1 cellular context compared by ENCODE assay signal in the genomic region with DNA sequence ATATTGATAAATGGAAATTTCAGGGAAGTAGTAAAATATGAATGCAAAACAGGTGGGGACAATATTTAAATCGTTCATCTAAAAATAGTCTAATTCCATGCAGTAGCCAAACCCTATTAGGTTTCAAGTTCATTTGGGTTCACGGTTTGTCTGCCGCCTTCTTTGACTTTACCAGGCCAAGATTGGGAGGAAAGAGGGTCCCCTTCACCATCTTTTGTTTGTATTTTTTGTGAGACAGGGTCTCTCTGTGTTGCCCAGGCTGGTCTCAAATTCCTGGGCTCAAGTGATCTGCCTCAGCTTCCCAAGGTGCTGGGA.
TF ChIP-seq lines count a peak whose summit lies in the region.

No MANE protein-coding gene starts in this region.

TF ChIP-seq in HepG2, 621 proteins besides CTCF, POLR2A, EP300 and RAD21 (continued from another document):
- TF ChIP-seq, protein P1, sequence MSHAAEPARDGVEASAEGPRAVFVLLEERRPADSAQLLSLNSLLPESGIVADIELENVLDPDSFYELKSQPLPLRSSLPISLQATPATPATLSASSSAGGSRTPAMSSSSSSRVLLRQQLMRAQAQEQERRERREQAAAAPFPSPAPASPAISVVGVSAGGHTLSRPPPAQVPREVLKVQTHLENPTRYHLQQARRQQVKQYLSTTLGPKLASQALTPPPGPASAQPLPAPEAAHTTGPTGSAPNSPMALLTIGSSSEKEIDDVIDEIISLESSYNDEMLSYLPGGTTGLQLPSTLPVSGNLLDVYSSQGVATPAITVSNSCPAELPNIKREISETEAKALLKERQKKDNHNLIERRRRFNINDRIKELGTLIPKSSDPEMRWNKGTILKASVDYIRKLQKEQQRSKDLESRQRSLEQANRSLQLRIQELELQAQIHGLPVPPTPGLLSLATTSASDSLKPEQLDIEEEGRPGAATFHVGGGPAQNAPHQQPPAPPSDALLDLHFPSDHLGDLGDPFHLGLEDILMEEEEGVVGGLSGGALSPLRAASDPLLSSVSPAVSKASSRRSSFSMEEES (CRISPR knock-in tag; IDR thresholded peaks at IDR 0.05): 0 out of 2 replicates have a peak, but pooled peaks have one; percentile 3
- TF ChIP-seq NFIC (IDR thresholded peaks at IDR 0.05; ENCODE audit: low read length) (0 out of 2 replicates have a peak, but pooled peaks have one; percentile 10), ZBTB42 (CRISPR knock-in tag; IDR thresholded peaks at IDR 0.05) (0 out of 2 replicates have a peak, but pooled peaks have one; percentile 41), ZNF264 (CRISPR knock-in tag; IDR thresholded peaks at IDR 0.05) (0 out of 2 replicates have a peak, but pooled peaks have one; percentile 6), RBFOX2 (IDR thresholded peaks at IDR 0.05; ENCODE audit: low read depth, low read length) (no peak), HMGA1 (CRISPR knock-in tag; conservative IDR thresholded peaks at IDR 0.05) (no peak)
- TF ChIP-seq, protein P2, sequence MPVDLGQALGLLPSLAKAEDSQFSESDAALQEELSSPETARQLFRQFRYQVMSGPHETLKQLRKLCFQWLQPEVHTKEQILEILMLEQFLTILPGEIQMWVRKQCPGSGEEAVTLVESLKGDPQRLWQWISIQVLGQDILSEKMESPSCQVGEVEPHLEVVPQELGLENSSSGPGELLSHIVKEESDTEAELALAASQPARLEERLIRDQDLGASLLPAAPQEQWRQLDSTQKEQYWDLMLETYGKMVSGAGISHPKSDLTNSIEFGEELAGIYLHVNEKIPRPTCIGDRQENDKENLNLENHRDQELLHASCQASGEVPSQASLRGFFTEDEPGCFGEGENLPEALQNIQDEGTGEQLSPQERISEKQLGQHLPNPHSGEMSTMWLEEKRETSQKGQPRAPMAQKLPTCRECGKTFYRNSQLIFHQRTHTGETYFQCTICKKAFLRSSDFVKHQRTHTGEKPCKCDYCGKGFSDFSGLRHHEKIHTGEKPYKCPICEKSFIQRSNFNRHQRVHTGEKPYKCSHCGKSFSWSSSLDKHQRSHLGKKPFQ (CRISPR knock-in tag; IDR thresholded peaks at IDR 0.05; ENCODE audit: insufficient replicate concordance): no peak
- TF ChIP-seq, protein P3, sequence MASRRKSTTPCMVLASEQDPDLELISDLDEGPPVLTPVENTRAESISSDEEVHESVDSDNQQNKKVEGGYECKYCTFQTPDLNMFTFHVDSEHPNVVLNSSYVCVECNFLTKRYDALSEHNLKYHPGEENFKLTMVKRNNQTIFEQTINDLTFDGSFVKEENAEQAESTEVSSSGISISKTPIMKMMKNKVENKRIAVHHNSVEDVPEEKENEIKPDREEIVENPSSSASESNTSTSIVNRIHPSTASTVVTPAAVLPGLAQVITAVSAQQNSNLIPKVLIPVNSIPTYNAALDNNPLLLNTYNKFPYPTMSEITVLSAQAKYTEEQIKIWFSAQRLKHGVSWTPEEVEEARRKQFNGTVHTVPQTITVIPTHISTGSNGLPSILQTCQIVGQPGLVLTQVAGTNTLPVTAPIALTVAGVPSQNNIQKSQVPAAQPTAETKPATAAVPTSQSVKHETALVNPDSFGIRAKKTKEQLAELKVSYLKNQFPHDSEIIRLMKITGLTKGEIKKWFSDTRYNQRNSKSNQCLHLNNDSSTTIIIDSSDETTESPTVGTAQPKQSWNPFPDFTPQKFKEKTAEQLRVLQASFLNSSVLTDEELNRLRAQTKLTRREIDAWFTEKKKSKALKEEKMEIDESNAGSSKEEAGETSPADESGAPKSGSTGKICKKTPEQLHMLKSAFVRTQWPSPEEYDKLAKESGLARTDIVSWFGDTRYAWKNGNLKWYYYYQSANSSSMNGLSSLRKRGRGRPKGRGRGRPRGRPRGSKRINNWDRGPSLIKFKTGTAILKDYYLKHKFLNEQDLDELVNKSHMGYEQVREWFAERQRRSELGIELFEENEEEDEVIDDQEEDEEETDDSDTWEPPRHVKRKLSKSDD (CRISPR knock-in tag; IDR thresholded peaks at IDR 0.05; ENCODE audit: low read depth): no peak
